Comparison of ENCODE assay signal across 8 cellular contexts in genomic region chr16:69725480-69726312, GRCh38. TPM values are rescaled to one million over a fixed set of nuclear protein-coding genes. Genes with fewer than 3 reads are reported as not detected.
A peak's percentile ranks its signal among the peaks of the same experiment; 100 is the strongest.
DNase-seq lines count a peak whose midpoint lies in the region; ATAC-seq, FAIRE-seq and TF ChIP-seq lines count a peak whose summit lies in the region.

No MANE protein-coding gene starts in this region.

- POLR2A ChIA-PET in MCF 10A (lab: Yijun Ruan, JAX) = interaction anchor here (0.6 to 6.3 kb wide), 21 partner anchors 9 to 1885 kb away, joined by 3 to 138 read pairs (median 4); partner anchors contain the start of genes CYB5B, NOB1, TERF2 and WWP2

- H3K4me1 ChIP-seq in HUES6 (ENCODE audit: control insufficient read depth, insufficient read depth, low read length) = peaks cover 27% of the 10 kb centered on the region
- peaks cover 30% of the 10 kb centered on the region for H3K4me1 ChIP-seq in mononuclear cell (ENCODE audit: insufficient read depth, low read length)

- peak overlapping the region; percentile 93 for H3K27ac Mint-ChIP-seq in MCF 10A (ENCODE audit: low read depth, unreplicated experiment)

- TF ChIP-seq CTCF in MCF 10A (IDR thresholded peaks at IDR 0.05; ENCODE audit: unreplicated experiment) = no peak

- ATAC-seq in HG02938 (IDR thresholded peaks at IDR 0.05; ENCODE audit: unreplicated experiment) = no peak

- intact Hi-C loops in MCF 10A (cut with micrococcal nuclease) = loop anchor here (1.0 kb wide), 2 partner anchors 14 to 29 kb away; partner anchors contain the start of gene NOB1

- no peaks in the 10 kb centered on the region for H3K27me3 Mint-ChIP-seq in MCF 10A (ENCODE audit: insufficient read depth, unreplicated experiment)

- H3K4me3 ChIP-seq in HUES6 (ENCODE audit: low read depth, low read length) (peak overlapping the region; percentile 64), mononuclear cell (ENCODE audit: low read length) (peak overlapping the region; percentile 48)

- FAIRE-seq in GM19239 (lab: Jason Lieb, UNC) = no peak

- H3K9me3 ChIP-seq in HUES6 (ENCODE audit: control insufficient read depth, insufficient read depth, low read depth, low read length) = no peaks in the 10 kb centered on the region
- no peaks in the 10 kb centered on the region for H3K9me3 ChIP-seq in mononuclear cell (ENCODE audit: low read depth, low read length)

- peaks cover 25% of the 10 kb centered on the region for H3K36me3 Mint-ChIP-seq in MCF 10A (ENCODE audit: insufficient read depth, unreplicated experiment)

- H3K4me3 Mint-ChIP-seq in MCF 10A (ENCODE audit: unreplicated experiment) = peak overlapping the region; percentile 90

- peaks cover 17% of the 10 kb centered on the region for H3K4me1 Mint-ChIP-seq in MCF 10A (ENCODE audit: insufficient read depth, unreplicated experiment)

- CTCF ChIA-PET in MCF 10A (lab: Yijun Ruan, JAX) = interaction anchor here (0.6 to 10.4 kb wide), 8 partner anchors 13 to 209 kb away, joined by 3 to 87 read pairs (median 5); partner anchors contain the start of gene NOB1

- peak overlapping the region; percentile 89 for H3K27ac ChIP-seq in HUES6 (ENCODE audit: low read depth, low read length)

- H3K9ac ChIP-seq in HUES6 (ENCODE audit: low read length) = peak overlapping the region; percentile 95

- TSS peak; percentile 65 for BruUV-seq in MCF 10A (replicated peaks; lab: Mats Ljungman, UMichigan)

- H3K36me3 ChIP-seq in HUES6 (ENCODE audit: control insufficient read depth, insufficient read depth, low read length) = no peaks in the 10 kb centered on the region; the same call in 1 of the 2 replicates

- no peaks in the 10 kb centered on the region for H3K27me3 ChIP-seq in HUES6 (ENCODE audit: control insufficient read depth, insufficient read depth, low read length)
- H3K27me3 ChIP-seq in mononuclear cell (ENCODE audit: insufficient read depth, low read length) = no peaks in the 10 kb centered on the region

- no peaks in the 10 kb centered on the region for H3K9me3 Mint-ChIP-seq in MCF 10A (ENCODE audit: unreplicated experiment)

- DNase-seq in A172 (ENCODE audit: low spot score) = peak; percentile 19
- DNase-seq in MCF 10A (ENCODE audit: unreplicated experiment) = no peak
- no peak for DNase-seq in activated CD4-positive, CD25-positive, alpha-beta regulatory T cell treated with anti-CD3 and anti-CD28 coated beads, Interleukin-2, amount 50 U/mL, for 72 hours
- DNase-seq in pons (ENCODE audit: low spot score) = no peak
- no peak for DNase-seq in GM19239 (ENCODE audit: insufficient read length, low spot score)

RNA-seq across cellular contexts. Expression of gene NQO1, which starts 0.7 kb away (rescaled TPM):
- total RNA-seq in A172 (2014; rRNA removed; shearing (Covaris generic)) = 350 and 386 TPM in 2 replicates
- 82.7 and 140 TPM in 2 replicates for total RNA-seq in MCF 10A (2022)
- 2.6 TPM for total RNA-seq in mononuclear cell

RNA-seq across cellular contexts. Expression of gene NOB1, which starts 29.0 kb away (rescaled TPM):
- total RNA-seq in A172 (2014; rRNA removed; shearing (Covaris generic)) = 21.0 and 32.2 TPM in 2 replicates
- 73.3 and 110 TPM in 2 replicates for total RNA-seq in MCF 10A (2022)
- total RNA-seq in mononuclear cell = 22.4 TPM

RNA-seq across cellular contexts. Expression of gene WWP2, which starts 36.4 kb away (rescaled TPM):
- 16.4 and 23.2 TPM in 2 replicates for total RNA-seq in A172 (2014; rRNA removed; shearing (Covaris generic))
- total RNA-seq in MCF 10A (2022) (29.3 and 30.4 TPM in 2 replicates), mononuclear cell (42.5 TPM)

Comparison
In these comparisons a context has a peak if more than half of its experiments do, and no peak if none do; other contexts are left out.
1. RNA of gene NQO1, which starts 0.7 kb away (total RNA-seq): 350 to 386 TPM in A172 and 82.7 to 140 TPM in MCF 10A; 2.6 TPM in mononuclear cell (single experiment); every median in the first group is over 10 times any median in the second.